In genomic region chr12:85448548-85449139, GRCh38 we compare ENCODE assay signal across 9 cellular contexts.
A peak's percentile ranks its signal among the peaks of the same experiment; 100 is the strongest.
DNase-seq lines count a peak whose midpoint lies in the region; FAIRE-seq and TF ChIP-seq lines count a peak whose summit lies in the region.
"Had no signal": no experiment of that assay in that cellular context is flagged by ENCODE, and none has a peak within 500 bp of the region (broad histone marks: within the 10 kb centered on the region; RNA-seq: fewer than 3 reads in every experiment).

No MANE protein-coding gene starts in this region.

- H3K36me3 Mint-ChIP-seq in H9 (ENCODE audit: insufficient read depth in 1 of 3, low read depth in 3 of 3): no peaks in the 10 kb centered on the region

- H3K4me1 Mint-ChIP-seq in H9: peaks cover 6% of the 10 kb centered on the region in 2 experiments

- H4K20me1 ChIP-seq in H9 (ENCODE audit: control insufficient read depth, insufficient read depth, insufficient read length): no peaks in the 10 kb centered on the region

- H3K27me3 Mint-ChIP-seq in H9 (ENCODE audit: low read depth): no peaks in the 10 kb centered on the region

- no peak overlapping the region for H2BK5ac ChIP-seq in H9 (ENCODE audit: insufficient read length, low read length)

- H2BK12ac ChIP-seq in H9 (ENCODE audit: insufficient read length, low read depth, low read length): no peak overlapping the region

- peak; percentile 8 for DNase-seq in COLO829 (ENCODE audit: low spot score)
- no peak for DNase-seq in H9
- no peak for DNase-seq in RWPE1 (ENCODE audit: low spot score)
- no peak for DNase-seq in stimulated activated CD4-positive, alpha-beta T cell treated with anti-CD3 and anti-CD28 coated beads, Interleukin-2, amount 100 ng/mL, for 24 hours
- no peak for DNase-seq in HuH-7.5 (ENCODE audit: low spot score)
- DNase-seq in cerebellar cortex (ENCODE audit: low spot score): no peak
- DNase-seq in HEK293T (ENCODE audit: extremely low spot score): no peak
- DNase-seq: occipital lobe had no signal

- H4K5ac ChIP-seq in H9 (ENCODE audit: insufficient read length, low read depth, low read length): no peak overlapping the region

- H3K9me3 ChIP-seq in H9 (ENCODE audit: control insufficient read depth, low read depth, low read length): no peaks in the 10 kb centered on the region

- no peak overlapping the region for H2BK15ac ChIP-seq in H9 (ENCODE audit: low read depth, low read length)

- peaks cover 3% of the 10 kb centered on the region for H3K4me1 ChIP-seq in H9 (ENCODE audit: insufficient read depth, low read length)

- peak; percentile 61 for TF ChIP-seq CTCF in H9 (conservative IDR thresholded peaks at IDR 0.05)
- TF ChIP-seq CTCF in RWPE1 (conservative IDR thresholded peaks at IDR 0.05; ENCODE audit: low read depth): peak; percentile 56

- H2BK120ac ChIP-seq in H9 (ENCODE audit: low read depth, low read length, poor library complexity, severe bottlenecking): no peak overlapping the region

- H3K4me3 Mint-ChIP-seq in H9: no peak overlapping the region

- POLR2A ChIA-PET in RWPE1 (lab: Yijun Ruan, JAX; ENCODE audit: low non-redundant PET): no interaction called here
- POLR2A ChIA-PET in HEK293T (lab: Yijun Ruan, JAX): no interaction called here

- no peaks in the 10 kb centered on the region for H3K27me3 ChIP-seq in H9 (ENCODE audit: insufficient read depth, low read length)

- no peaks in the 10 kb centered on the region for H3K9me3 Mint-ChIP-seq in H9

- H3K4ac ChIP-seq in H9 (ENCODE audit: low read depth, low read length): no peak overlapping the region

- no peak overlapping the region for H4K8ac ChIP-seq in H9 (replicated peaks; ENCODE audit: insufficient read length, low read depth, low read length)

- no peak overlapping the region for H3K14ac ChIP-seq in H9 (ENCODE audit: insufficient read depth, low read length)

- no peaks in the 10 kb centered on the region for H3K23me2 ChIP-seq in H9 (ENCODE audit: insufficient read length, low read depth, low read length, poor library complexity, severe bottlenecking)

- no peak overlapping the region for H3K23ac ChIP-seq in H9 (ENCODE audit: insufficient read length, low read depth, low read length)

- H4K91ac ChIP-seq in H9 (ENCODE audit: insufficient read length, low read depth, low read length): no peak overlapping the region

- H3K56ac ChIP-seq in H9 (ENCODE audit: insufficient read length, low read depth, low read length): no peak overlapping the region

- H3K79me2 ChIP-seq in H9 (ENCODE audit: insufficient read depth, low read length): no peaks in the 10 kb centered on the region

- H3K4me2 ChIP-seq in H9 (ENCODE audit: insufficient read depth, insufficient read length, low read length): no peak overlapping the region

- no CpG with 5 or more reads among the region's 4 CpGs for WGBS in H9 (ENCODE audit: extremely low coverage, insufficient read length, low lambda C conversion rate)

- H2AK5ac ChIP-seq in H9 (ENCODE audit: insufficient read length, low read length): no peak overlapping the region

- no peak overlapping the region for H3T11ph ChIP-seq in H9 (ENCODE audit: low read length)

- CTCF ChIA-PET in RWPE1 (lab: Yijun Ruan, JAX) (interaction anchor here (0.6 to 1.8 kb wide), 10 partner anchors 23 to 576 kb away, joined by 3 to 9 read pairs (median 4); no protein-coding TSS in a partner anchor), HEK293T (lab: Yijun Ruan, JAX) (interaction anchor here (0.6 to 1.4 kb wide), 5 partner anchors 23 to 791 kb away, joined by 3 to 6 read pairs (median 5); no protein-coding TSS in a partner anchor)

- H3K79me1 ChIP-seq in H9 (ENCODE audit: insufficient read depth, low read depth, low read length, poor library complexity, severe bottlenecking): no peaks in the 10 kb centered on the region

- H3K27ac ChIP-seq in H9 (ENCODE audit: insufficient read length, low read depth, low read length) (no peak overlapping the region), RWPE1 (no peak overlapping the region)

- H3K9ac ChIP-seq in H9 (ENCODE audit: extremely low read depth, insufficient read length, low read length): no peak overlapping the region

- no peak overlapping the region for H3K27ac Mint-ChIP-seq in H9

- H2AFZ ChIP-seq in H9 (ENCODE audit: low read length): no peak overlapping the region

- no peak overlapping the region for H3K18ac ChIP-seq in H9 (ENCODE audit: insufficient read length, low read depth, low read length)

- peak; percentile 96 for FAIRE-seq in islet of Langerhans (lab: Jason Lieb, UNC)

- H2BK20ac ChIP-seq in H9 (ENCODE audit: low read depth, low read length, poor library complexity, severe bottlenecking): no peak overlapping the region

TF ChIP-seq in HEK293T, 16 proteins besides CTCF, POLR2A, EP300 and RAD21:
- TF ChIP-seq L3MBTL2 (conservative IDR thresholded peaks at IDR 0.05) (no peak), FOXA1 (IDR thresholded peaks at IDR 0.05) (no peak), SP1 (IDR thresholded peaks at IDR 0.05) (no peak), HDGF (IDR thresholded peaks at IDR 0.05; ENCODE audit: borderline replicate concordance) (no peak), ELF4 (IDR thresholded peaks at IDR 0.05) (no peak), SUZ12 (IDR thresholded peaks at IDR 0.05) (no peak), PKNOX1 (IDR thresholded peaks at IDR 0.05) (no peak), ARNT (IDR thresholded peaks at IDR 0.05) (no peak), FOXM1 (IDR thresholded peaks at IDR 0.05; ENCODE audit: borderline replicate concordance) (no peak), LEF1 (IDR thresholded peaks at IDR 0.05; ENCODE audit: borderline replicate concordance) (no peak)
